12 cellular contexts compared by ENCODE assay signal in genomic region chr14:102993523-102993922, GRCh38.
A peak's percentile ranks its signal among the peaks of the same experiment; 100 is the strongest.
DNase-seq lines count a peak whose midpoint lies in the region; ATAC-seq and TF ChIP-seq lines count a peak whose summit lies in the region.
"Had no signal": no experiment of that assay in that cellular context is flagged by ENCODE, and none has a peak within 500 bp of the region (broad histone marks: within the 10 kb centered on the region; RNA-seq: fewer than 3 reads in every experiment).

No MANE protein-coding gene starts in this region.

- H3K27ac ChIP-seq in colonic mucosa, result peak overlapping the region; percentile 77
- H3K27ac ChIP-seq: testis had no signal

- no peaks in the 10 kb centered on the region for H3K27me3 Mint-ChIP-seq in mesothelial cell of epicardium (ENCODE audit: low read depth)

- peaks cover 3% of the 10 kb centered on the region for H3K4me1 Mint-ChIP-seq in mesothelial cell of epicardium

- H3K27ac Mint-ChIP-seq in mesothelial cell of epicardium, result no peak overlapping the region

- H3K4me3 ChIP-seq in colonic mucosa, result no peak overlapping the region
- H3K4me3 ChIP-seq: HAP-1, testis had no signal

- peaks cover 58% of the 10 kb centered on the region for H3K36me3 Mint-ChIP-seq in mesothelial cell of epicardium

- ATAC-seq in GM18861 (IDR thresholded peaks at IDR 0.05; ENCODE audit: unreplicated experiment), result no peak

- TF ChIP-seq CTCF in colonic mucosa (IDR thresholded peaks at IDR 0.05) (no peak), mesothelial cell of epicardium (IDR thresholded peaks at IDR 0.05; ENCODE audit: unreplicated experiment) (no peak)

- DNase-seq in DMS53 (lab: John Stamatoyannopoulos, UW) (peak; percentile 69), MV-4-11 (lab: John Stamatoyannopoulos, UW) (peak; percentile 28), colonic mucosa (peak; percentile 71), mucosa of gallbladder (ENCODE audit: low spot score) (peak; percentile 48), mesothelial cell of epicardium (ENCODE audit: low spot score in 2 of 2, unreplicated experiment in 2 of 2) (no peak), NCI-H524 (lab: John Stamatoyannopoulos, UW) (no peak), posterior cingulate gyrus (no peak)
- DNase-seq: activated CD4-positive, CD25-positive, alpha-beta regulatory T cell treated with anti-CD3 and anti-CD28 coated beads, Interleukin-2, amount 50 U/mL, for 72 hours; effector CD8-positive, alpha-beta T cell; testis had no signal

- H3K4me3 Mint-ChIP-seq in mesothelial cell of epicardium, result no peak overlapping the region

- H3K36me3 ChIP-seq in colonic mucosa, result no peaks in the 10 kb centered on the region

- intact Hi-C loops in colonic mucosa (cut with DNase I) (no loop called here), posterior cingulate gyrus (cut with DNase I) (no loop called here)

- no peaks in the 10 kb centered on the region for H3K27me3 ChIP-seq in colonic mucosa
- H3K27me3 ChIP-seq: testis had no signal

- peak overlapping the region in 1 of 2 donors; percentile 26 for H3K9ac ChIP-seq in colonic mucosa (ENCODE audit: low read depth in 2 of 2, low read length in 2 of 2)

- H3K4me1 ChIP-seq in colonic mucosa, result no peaks in the 10 kb centered on the region
- H3K4me1 ChIP-seq: HAP-1, testis had no signal

- peaks cover 16% of the 10 kb centered on the region for H3K9me3 Mint-ChIP-seq in mesothelial cell of epicardium

- no peaks in the 10 kb centered on the region for H3K9me3 ChIP-seq in colonic mucosa
- H3K9me3 ChIP-seq: HAP-1, testis had no signal

Comparison
In these comparisons a context has a peak if more than half of its experiments do, and no peak if none do; other contexts are left out.
1. DNase-seq: peak in DMS53 (single experiment), MV-4-11 (single experiment), colonic mucosa (single experiment) and mucosa of gallbladder (single experiment); none in mesothelial cell of epicardium (0 of 2), NCI-H524 (0 of 2) and posterior cingulate gyrus (0 of 10).